Comparison of ENCODE assay signal across 1 cellular context in the genomic region with DNA sequence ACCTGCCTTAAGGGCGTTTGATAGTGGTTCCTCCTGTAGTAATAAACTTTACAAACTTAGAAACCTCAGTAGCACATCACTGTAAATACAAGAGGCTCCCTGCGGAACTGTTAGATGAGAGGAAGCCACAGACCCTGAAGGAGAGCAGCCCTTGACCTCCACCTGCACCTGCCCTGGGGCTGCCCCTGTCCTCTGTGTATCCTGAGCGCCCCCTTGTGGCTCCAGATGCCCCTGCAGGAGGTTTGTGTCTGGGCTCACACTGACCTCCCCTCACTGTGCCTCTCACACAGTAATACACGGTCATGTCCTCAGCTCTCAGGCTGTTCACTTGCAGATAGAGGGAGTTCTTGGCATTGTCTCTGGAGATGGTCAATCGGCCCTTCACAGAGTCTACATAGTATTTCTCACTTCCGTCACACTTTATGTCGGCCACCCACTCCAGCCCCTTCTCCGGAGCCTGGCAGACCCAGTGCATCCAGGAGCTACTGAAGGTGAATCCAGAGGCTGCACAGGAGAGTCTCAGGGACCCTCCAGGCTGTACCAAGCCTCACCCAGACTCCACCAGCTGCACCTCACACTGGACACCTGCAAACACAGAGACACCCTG.
TF ChIP-seq lines count a peak whose summit lies in the region.

No MANE protein-coding gene starts in this region.

TF ChIP-seq in K562, 482 proteins besides CTCF, POLR2A, EP300 and RAD21 (continued from another document):
- TF ChIP-seq, protein P1, sequence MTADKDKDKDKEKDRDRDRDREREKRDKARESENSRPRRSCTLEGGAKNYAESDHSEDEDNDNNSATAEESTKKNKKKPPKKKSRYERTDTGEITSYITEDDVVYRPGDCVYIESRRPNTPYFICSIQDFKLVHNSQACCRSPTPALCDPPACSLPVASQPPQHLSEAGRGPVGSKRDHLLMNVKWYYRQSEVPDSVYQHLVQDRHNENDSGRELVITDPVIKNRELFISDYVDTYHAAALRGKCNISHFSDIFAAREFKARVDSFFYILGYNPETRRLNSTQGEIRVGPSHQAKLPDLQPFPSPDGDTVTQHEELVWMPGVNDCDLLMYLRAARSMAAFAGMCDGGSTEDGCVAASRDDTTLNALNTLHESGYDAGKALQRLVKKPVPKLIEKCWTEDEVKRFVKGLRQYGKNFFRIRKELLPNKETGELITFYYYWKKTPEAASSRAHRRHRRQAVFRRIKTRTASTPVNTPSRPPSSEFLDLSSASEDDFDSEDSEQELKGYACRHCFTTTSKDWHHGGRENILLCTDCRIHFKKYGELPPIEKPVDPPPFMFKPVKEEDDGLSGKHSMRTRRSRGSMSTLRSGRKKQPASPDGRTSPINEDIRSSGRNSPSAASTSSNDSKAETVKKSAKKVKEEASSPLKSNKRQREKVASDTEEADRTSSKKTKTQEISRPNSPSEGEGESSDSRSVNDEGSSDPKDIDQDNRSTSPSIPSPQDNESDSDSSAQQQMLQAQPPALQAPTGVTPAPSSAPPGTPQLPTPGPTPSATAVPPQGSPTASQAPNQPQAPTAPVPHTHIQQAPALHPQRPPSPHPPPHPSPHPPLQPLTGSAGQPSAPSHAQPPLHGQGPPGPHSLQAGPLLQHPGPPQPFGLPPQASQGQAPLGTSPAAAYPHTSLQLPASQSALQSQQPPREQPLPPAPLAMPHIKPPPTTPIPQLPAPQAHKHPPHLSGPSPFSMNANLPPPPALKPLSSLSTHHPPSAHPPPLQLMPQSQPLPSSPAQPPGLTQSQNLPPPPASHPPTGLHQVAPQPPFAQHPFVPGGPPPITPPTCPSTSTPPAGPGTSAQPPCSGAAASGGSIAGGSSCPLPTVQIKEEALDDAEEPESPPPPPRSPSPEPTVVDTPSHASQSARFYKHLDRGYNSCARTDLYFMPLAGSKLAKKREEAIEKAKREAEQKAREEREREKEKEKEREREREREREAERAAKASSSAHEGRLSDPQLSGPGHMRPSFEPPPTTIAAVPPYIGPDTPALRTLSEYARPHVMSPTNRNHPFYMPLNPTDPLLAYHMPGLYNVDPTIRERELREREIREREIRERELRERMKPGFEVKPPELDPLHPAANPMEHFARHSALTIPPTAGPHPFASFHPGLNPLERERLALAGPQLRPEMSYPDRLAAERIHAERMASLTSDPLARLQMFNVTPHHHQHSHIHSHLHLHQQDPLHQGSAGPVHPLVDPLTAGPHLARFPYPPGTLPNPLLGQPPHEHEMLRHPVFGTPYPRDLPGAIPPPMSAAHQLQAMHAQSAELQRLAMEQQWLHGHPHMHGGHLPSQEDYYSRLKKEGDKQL (CRISPR knock-in tag; IDR thresholded peaks at IDR 0.05; ENCODE audit: borderline replicate concordance) = no peak
- no peak for TF ChIP-seq CCAR2 (IDR thresholded peaks at IDR 0.05; ENCODE audit: low read depth, low read length)
- TF ChIP-seq SP1 (CRISPR knock-in tag; IDR thresholded peaks at IDR 0.05) = no peak
- TF ChIP-seq HMG20B (CRISPR knock-in tag; IDR thresholded peaks at IDR 0.05) = no peak
- no peak for TF ChIP-seq SMAD4 (CRISPR knock-in tag; conservative IDR thresholded peaks at IDR 0.05)
TF ChIP-seq in K562: peak in this region for 0.
